In the genomic region with DNA sequence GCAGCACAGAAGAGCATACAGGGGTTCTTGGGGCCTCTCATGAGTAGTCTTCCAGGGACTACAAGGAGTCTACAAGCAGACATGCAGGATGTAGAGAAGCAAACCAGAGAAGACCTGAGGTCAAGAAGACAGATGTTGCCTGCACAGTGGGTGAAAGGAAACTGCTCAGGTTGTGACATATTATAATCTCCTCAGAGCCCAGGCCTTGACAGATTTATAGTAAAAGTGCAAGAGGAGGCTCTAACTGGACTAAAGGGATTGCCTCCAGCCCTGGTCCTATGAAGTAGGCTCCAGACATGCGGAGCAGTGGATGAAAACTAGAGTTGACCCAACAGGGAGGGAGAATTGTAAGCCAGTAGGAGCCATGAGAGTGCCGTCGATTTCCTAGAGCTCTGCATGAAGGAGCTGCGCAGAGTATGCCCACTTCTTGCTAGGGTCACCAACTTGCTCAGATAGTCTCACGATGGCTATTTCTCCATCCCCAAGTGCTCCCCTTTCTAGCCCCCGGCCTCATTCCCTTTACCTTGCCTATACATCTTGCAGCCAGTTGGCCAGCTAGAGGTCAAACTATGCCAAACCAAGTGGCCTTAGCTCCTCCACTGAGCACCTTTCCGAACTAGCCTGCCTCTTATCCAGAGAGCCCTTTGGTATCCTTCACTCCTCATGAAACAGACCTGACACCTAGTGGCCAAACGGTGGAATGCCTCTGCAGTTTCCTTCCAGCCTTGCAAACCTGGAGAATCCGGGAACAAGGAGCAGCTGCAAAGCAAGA, we compare ENCODE assay signal across 7 cellular contexts. TPM values are rescaled to one million over a fixed set of nuclear protein-coding genes. Genes with fewer than 3 reads are reported as not detected.
DNase-seq lines count a peak whose midpoint lies in the region; ATAC-seq and TF ChIP-seq lines count a peak whose summit lies in the region.

No MANE protein-coding gene starts in this region.

- DNase-seq in NCI-H1436 treated with DMSO at 0.1 percent for 48 hours (lab: John Stamatoyannopoulos, UW) (peak; percentile 15), SW480 (ENCODE audit: low spot score) (peak; percentile 79), anterior cingulate cortex (lab: John Stamatoyannopoulos, UW) (peak in 56 of 58 donors; percentile 12 to 91 (median 70)), right atrium auricular region (ENCODE audit: low spot score) (peak; percentile 89), renal cortical epithelial cell (ENCODE audit: low read depth) (peak; percentile 80)

- peaks cover 0 to 42% of the 10 kb centered on the region in 2 donors for H3K4me1 ChIP-seq in right atrium auricular region

- H3K36me3 ChIP-seq in right atrium auricular region = peaks cover 45% of the 10 kb centered on the region

- TF ChIP-seq CTCF in GM12874 (IDR thresholded peaks at IDR 0.05; ENCODE audit: insufficient read depth, low read depth, low read length) (peak; percentile 89), right atrium auricular region (IDR thresholded peaks at IDR 0.05) (peak; percentile 89 to 97)

- no peaks in the 10 kb centered on the region for H3K27me3 ChIP-seq in right atrium auricular region

- peak overlapping the region; percentile 65 to 67 for H3K27ac ChIP-seq in right atrium auricular region

- no peaks in the 10 kb centered on the region for H3K9me3 ChIP-seq in right atrium auricular region

- no peak overlapping the region for H3K4me3 ChIP-seq in right atrium auricular region

- no peak for ATAC-seq in HG02885 (IDR thresholded peaks at IDR 0.05; ENCODE audit: poor library complexity, unreplicated experiment)

RNA-seq across cellular contexts. Expression of a gene that starts 36.2 kb away (rescaled TPM):
- total RNA-seq in right atrium auricular region (10 to 100 TPM; 10.7 to 15.6 TPM), renal cortical epithelial cell (15.6 and 31.5 TPM in 2 replicates)

Comparison
In these comparisons a context has a peak if more than half of its experiments do, and no peak if none do; other contexts are left out.
1. DNase-seq: peak in every context shown above with its lines; median percentile 89 in right atrium auricular region; 80 in renal cortical epithelial cell; 79 in SW480; 70 in anterior cingulate cortex; 15 in NCI-H1436 treated with DMSO at 0.1 percent for 48 hours.